ENCODE assay signal across 9 cellular contexts in genomic region chr2:26784570-26785234, GRCh38. TPM values are rescaled to one million over a fixed set of nuclear protein-coding genes. Genes with fewer than 3 reads are reported as not detected.
DNase-seq lines count a peak whose midpoint lies in the region; ATAC-seq and TF ChIP-seq lines count a peak whose summit lies in the region.
"Had no signal": no experiment of that assay in that cellular context is flagged by ENCODE, and none has a peak within 500 bp of the region (broad histone marks: within the 10 kb centered on the region; RNA-seq: fewer than 3 reads in every experiment).

No MANE protein-coding gene starts in this region.

- H3K27ac ChIP-seq in VCaP: peak overlapping the region; percentile 68
- H3K27ac ChIP-seq in substantia nigra (ENCODE audit: low read depth, low read length, poor library complexity, severe bottlenecking): no peak overlapping the region

- no peak for ATAC-seq in activated naive CD4-positive, alpha-beta T cell treated with anti-CD3 and anti-CD28 coated beads, Interleukin-2, amount 50 U/mL, for 72 hours
- no peak for ATAC-seq in stimulated activated memory B cell treated with anti-CD40 and anti-IgM and Interleukin-4, amounts not matched to agents 10 μg/mL and 1 μg/mL and 100 μg/mL, for 72 hours
- no peak for ATAC-seq in GM18861 (IDR thresholded peaks at IDR 0.05; ENCODE audit: unreplicated experiment)

- H3K9me3 Mint-ChIP-seq in activated naive CD4-positive, alpha-beta T cell treated with anti-CD3 and anti-CD28 coated beads for 36 hours: no peaks in the 10 kb centered on the region
- H3K9me3 Mint-ChIP-seq in activated naive CD4-positive, alpha-beta T cell treated with anti-CD3 and anti-CD28 coated beads, Interleukin-2, amount 50 U/mL, for 72 hours: peaks cover 0 to 3% of the 10 kb centered on the region in 2 donors
- H3K9me3 Mint-ChIP-seq in glutamatergic neuron (ENCODE audit: unreplicated experiment): no peaks in the 10 kb centered on the region
- H3K9me3 Mint-ChIP-seq in stimulated activated memory B cell treated with anti-CD40 and anti-IgM and Interleukin-4, amounts not matched to agents 10 μg/mL and 1 μg/mL and 100 μg/mL, for 72 hours: no peaks in the 10 kb centered on the region

- TF ChIP-seq CTCF in VCaP (conservative IDR thresholded peaks at IDR 0.05) (no peak), glutamatergic neuron (IDR thresholded peaks at IDR 0.05; ENCODE audit: partially characterized antibody, unreplicated experiment) (no peak)

- CTCF ChIA-PET in activated naive CD4-positive, alpha-beta T cell treated with anti-CD3 and anti-CD28 coated beads for 36 hours (lab: Charles Lee): no interaction called here

- H3K4me3 Mint-ChIP-seq in activated naive CD4-positive, alpha-beta T cell treated with anti-CD3 and anti-CD28 coated beads for 36 hours: peak overlapping the region; percentile 71
- peak overlapping the region; percentile 87 for H3K4me3 Mint-ChIP-seq in glutamatergic neuron (ENCODE audit: unreplicated experiment)
- H3K4me3 Mint-ChIP-seq in stimulated activated memory B cell treated with anti-CD40 and anti-IgM and Interleukin-4, amounts not matched to agents 10 μg/mL and 1 μg/mL and 100 μg/mL, for 72 hours: peak overlapping the region; percentile 75

- intact Hi-C loops in activated naive CD4-positive, alpha-beta T cell treated with anti-CD3 and anti-CD28 coated beads for 36 hours (cut with micrococcal nuclease): loop anchor here (1.0 to 10.0 kb wide), 6 partner anchors 13 to 907 kb away; partner anchors contain the start of genes ASXL2, DPYSL5, RAB10 and SLC35F6

- H3K27me3 Mint-ChIP-seq in activated naive CD4-positive, alpha-beta T cell treated with anti-CD3 and anti-CD28 coated beads for 36 hours (ENCODE audit: low read depth): peaks cover 18% of the 10 kb centered on the region
- H3K27me3 Mint-ChIP-seq in glutamatergic neuron (ENCODE audit: unreplicated experiment): no peaks in the 10 kb centered on the region
- H3K27me3 Mint-ChIP-seq in stimulated activated memory B cell treated with anti-CD40 and anti-IgM and Interleukin-4, amounts not matched to agents 10 μg/mL and 1 μg/mL and 100 μg/mL, for 72 hours: peaks cover 20% of the 10 kb centered on the region

- peaks cover 21% of the 10 kb centered on the region for H3K36me3 Mint-ChIP-seq in activated naive CD4-positive, alpha-beta T cell treated with anti-CD3 and anti-CD28 coated beads for 36 hours (ENCODE audit: low read depth)
- H3K36me3 Mint-ChIP-seq in activated naive CD4-positive, alpha-beta T cell treated with anti-CD3 and anti-CD28 coated beads, Interleukin-2, amount 50 U/mL, for 72 hours: peaks cover 28 to 38% of the 10 kb centered on the region in 2 donors
- no peaks in the 10 kb centered on the region for H3K36me3 Mint-ChIP-seq in glutamatergic neuron (ENCODE audit: unreplicated experiment)
- peaks cover 20% of the 10 kb centered on the region for H3K36me3 Mint-ChIP-seq in stimulated activated memory B cell treated with anti-CD40 and anti-IgM and Interleukin-4, amounts not matched to agents 10 μg/mL and 1 μg/mL and 100 μg/mL, for 72 hours

- DNase-seq in activated naive CD4-positive, alpha-beta T cell treated with anti-CD3 and anti-CD28 coated beads for 36 hours: no peak
- no peak for DNase-seq in activated naive CD4-positive, alpha-beta T cell treated with anti-CD3 and anti-CD28 coated beads, Interleukin-2, amount 50 U/mL, for 72 hours (ENCODE audit: low spot score in 2 of 2)
- DNase-seq in glutamatergic neuron (no peak), substantia nigra (lab: John Stamatoyannopoulos, UW) (no peak), AG08395 (ENCODE audit: low spot score) (no peak)
- DNase-seq: brain microvascular endothelial cell had no signal

- H3K4me1 Mint-ChIP-seq in activated naive CD4-positive, alpha-beta T cell treated with anti-CD3 and anti-CD28 coated beads for 36 hours (ENCODE audit: low read depth): peaks cover 10% of the 10 kb centered on the region
- no peaks in the 10 kb centered on the region for H3K4me1 Mint-ChIP-seq in glutamatergic neuron (ENCODE audit: low read depth, unreplicated experiment)
- H3K4me1 Mint-ChIP-seq in stimulated activated memory B cell treated with anti-CD40 and anti-IgM and Interleukin-4, amounts not matched to agents 10 μg/mL and 1 μg/mL and 100 μg/mL, for 72 hours: peaks cover 6% of the 10 kb centered on the region

- no peak overlapping the region for H3K27ac Mint-ChIP-seq in activated naive CD4-positive, alpha-beta T cell treated with anti-CD3 and anti-CD28 coated beads for 36 hours
- H3K27ac Mint-ChIP-seq in activated naive CD4-positive, alpha-beta T cell treated with anti-CD3 and anti-CD28 coated beads, Interleukin-2, amount 50 U/mL, for 72 hours: no peak overlapping the region
- H3K27ac Mint-ChIP-seq in glutamatergic neuron (ENCODE audit: unreplicated experiment): no peak overlapping the region
- no peak overlapping the region for H3K27ac Mint-ChIP-seq in stimulated activated memory B cell treated with anti-CD40 and anti-IgM and Interleukin-4, amounts not matched to agents 10 μg/mL and 1 μg/mL and 100 μg/mL, for 72 hours

RNA-seq across cellular contexts. Expression of gene CENPA, which starts 1.2 kb away (rescaled TPM):
- total RNA-seq in activated naive CD4-positive, alpha-beta T cell treated with anti-CD3 and anti-CD28 coated beads for 36 hours: 10 to 100 TPM; 42.9 to 43.6 TPM
- 10 to 100 TPM; 26.9 to 38.1 TPM for total RNA-seq in activated naive CD4-positive, alpha-beta T cell treated with anti-CD3 and anti-CD28 coated beads, Interleukin-2, amount 50 U/mL, for 72 hours
- 4.7 TPM for total RNA-seq in glutamatergic neuron (ENCODE audit: unreplicated experiment)

RNA-seq across cellular contexts. Expression of gene SLC35F6, which starts 20.6 kb away (rescaled TPM):
- total RNA-seq in activated naive CD4-positive, alpha-beta T cell treated with anti-CD3 and anti-CD28 coated beads for 36 hours: 1 to 10 TPM; 2.0 to 2.7 TPM
- total RNA-seq in activated naive CD4-positive, alpha-beta T cell treated with anti-CD3 and anti-CD28 coated beads, Interleukin-2, amount 50 U/mL, for 72 hours: 1 to 10 TPM; 5.1 to 8.6 TPM
- total RNA-seq in glutamatergic neuron (ENCODE audit: unreplicated experiment): 28.8 TPM
